19 cellular contexts compared by ENCODE assay signal in the genomic region with DNA sequence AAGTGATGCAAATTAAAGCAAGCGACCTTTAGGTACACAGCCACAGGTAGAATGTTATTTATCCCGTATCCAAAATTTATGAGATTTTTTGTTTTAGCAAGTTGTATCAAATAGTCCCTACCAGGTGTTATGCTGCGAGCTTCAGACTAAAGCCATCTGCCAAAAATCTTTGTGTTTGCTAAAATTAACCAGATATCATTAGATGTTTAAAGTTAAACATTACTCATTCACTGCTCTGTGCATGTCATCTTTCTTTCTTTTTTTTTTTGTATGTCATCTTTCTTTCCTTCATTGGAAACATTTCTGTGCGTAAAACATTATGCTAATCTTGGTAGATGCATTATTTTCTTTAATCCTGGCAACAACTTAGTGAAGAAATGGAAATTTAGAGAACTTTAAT.
"Had no signal": no experiment of that assay in that cellular context is flagged by ENCODE, and none has a peak within 500 bp of the region (broad histone marks: within the 10 kb centered on the region; RNA-seq: fewer than 3 reads in every experiment).

No MANE protein-coding gene starts in this region.

- H3K9me3 ChIP-seq: Peyer's patch, SJCRH30 had no signal

- H3K27me3 ChIP-seq: Peyer's patch, SJCRH30 had no signal

- H3K4me1 Mint-ChIP-seq: IgD-negative memory B cell had no signal

- H3K4me1 ChIP-seq: Peyer's patch had no signal

- H3K9me3 Mint-ChIP-seq: IgD-negative memory B cell had no signal

- H3K4me2 ChIP-seq: KMS-11, PC-9 had no signal

- DNase-seq: Kasumi-1; MV-4-11; NCI-H1048; NCI-H1694; NCI-H2107; NCI-H345; NCI-H446 treated with DMSO at 0.1 percent for 48 hours; NCI-H510A treated with DMSO at 0.1 percent for 48 hours; NCI-H526; NK-92 treated with Interleukin-12 subunit alpha and Interleukin-12 subunit beta, amount 100 ng/mL, for 24 hours; PC-9; Peyer's patch; SHP77 treated with DMSO at 0.1 percent for 48 hours had no signal

- H3K4me3 Mint-ChIP-seq: IgD-negative memory B cell had no signal

- H3K4me3 ChIP-seq: K562, PC-9, Peyer's patch, SJCRH30 had no signal

- H3K27ac Mint-ChIP-seq: IgD-negative memory B cell had no signal

- ATAC-seq: K562, Right ventricle myocardium inferior had no signal

- H3K9ac ChIP-seq: KMS-11 had no signal

- H2AFZ ChIP-seq: PC-9 had no signal

- H3K36me3 ChIP-seq: Peyer's patch, SJCRH30 had no signal

- H3K27ac ChIP-seq: HL-60, KMS-11, PC-9, Peyer's patch, SJCRH30 had no signal
